Comparison of ENCODE assay signal across 16 cellular contexts in the genomic region with DNA sequence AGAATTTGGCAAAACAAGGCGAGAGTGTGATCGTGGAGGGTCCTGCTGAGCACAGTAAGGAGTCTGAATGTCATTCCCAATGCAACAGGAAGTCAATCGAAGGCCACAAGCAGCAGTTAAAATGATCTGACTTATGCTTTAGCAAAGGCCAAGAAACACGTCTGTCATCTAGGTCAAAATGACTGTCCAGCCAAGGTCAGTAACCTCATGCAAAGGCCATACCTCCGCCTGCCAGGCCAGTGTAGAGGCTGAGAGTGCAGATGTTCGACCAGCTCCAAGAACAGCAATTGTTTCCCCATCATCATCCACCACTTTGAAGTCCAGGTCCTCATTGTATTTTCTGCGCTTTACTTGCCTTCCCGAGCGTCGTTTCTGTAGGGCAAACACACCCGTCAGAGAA.
DNase-seq lines count a peak whose midpoint lies in the region; ATAC-seq, FAIRE-seq and TF ChIP-seq lines count a peak whose summit lies in the region.
"Had no signal": no experiment of that assay in that cellular context is flagged by ENCODE, and none has a peak within 500 bp of the region (broad histone marks: within the 10 kb centered on the region; RNA-seq: fewer than 3 reads in every experiment).

No MANE protein-coding gene starts in this region.

- TF ChIP-seq RAD21 in K562 (CRISPR knock-in tag; conservative IDR thresholded peaks at IDR 0.05 in 1 of 2, IDR thresholded peaks at IDR 0.05 in 1 of 2): no peak

- no peak overlapping the region for H2AFZ ChIP-seq in K562 (ENCODE audit: low read depth, low read length)

- WGBS in adrenal gland, 4 donors: 58 to 68% (median 61%) methylated on average over 11 of the region's 11 CpGs
- WGBS in K562 (ENCODE audit: insufficient coverage, low coverage, missing lambda C conversion rate): 88% methylated on average over 11 of the region's 11 CpGs
- WGBS in psoas muscle, 3 donors: 63 to 71% (median 70%) methylated on average over 11 of the region's 11 CpGs

- peak in 5 of 7 donors; percentile 26 to 67 (median 45) for DNase-seq in adrenal gland
- DNase-seq in K562 (ENCODE audit: extremely low read depth in 1 of 4, low spot score in 3 of 4): no peak
- DNase-seq in left lobe of liver (ENCODE audit: low spot score): peak; percentile 63
- no peak for DNase-seq in psoas muscle
- DNase-seq in activated naive CD4-positive, alpha-beta T cell treated with anti-CD3 and anti-CD28 coated beads for 36 hours: no peak
- no peak for DNase-seq in medulla oblongata (ENCODE audit: extremely low spot score)
- DNase-seq: CD8-positive, alpha-beta T cell; COR-L47; DMS153; DND-41; GF-D8; H7 had no signal

- H3K27me3 ChIP-seq in adrenal gland (no peaks in the 10 kb centered on the region), K562 (ENCODE audit: control insufficient read depth in 2 of 2, insufficient read depth in 2 of 2, low read length in 2 of 2) (no peaks in the 10 kb centered on the region), psoas muscle (ENCODE audit: insufficient read depth in 3 of 3, low read length in 2 of 3) (no peaks in the 10 kb centered on the region)

- H3K36me3 Mint-ChIP-seq in activated naive CD4-positive, alpha-beta T cell treated with anti-CD3 and anti-CD28 coated beads for 36 hours (ENCODE audit: low read depth): peaks cover 26% of the 10 kb centered on the region

- TF ChIP-seq EP300 in K562 (IDR thresholded peaks at IDR 0.05; ENCODE audit: low read length): no peak

- no peak for ATAC-seq in K562
- peak; percentile 78 for ATAC-seq in left lobe of liver
- ATAC-seq in psoas muscle: peak in 1 of 4 donors; percentile 53
- ATAC-seq in HG03097 (IDR thresholded peaks at IDR 0.05; ENCODE audit: low FRiP score, unreplicated experiment): no peak
- ATAC-seq: A549; CD8-positive, alpha-beta T cell had no signal

- no peaks in the 10 kb centered on the region for H3K9me1 ChIP-seq in K562 (ENCODE audit: control insufficient read depth, insufficient read depth, low read length)

- H3K4me3 Mint-ChIP-seq in activated naive CD4-positive, alpha-beta T cell treated with anti-CD3 and anti-CD28 coated beads for 36 hours: no peak overlapping the region
- H3K4me3 Mint-ChIP-seq: CD14-positive monocyte; CD8-positive, alpha-beta T cell had no signal

- no peaks in the 10 kb centered on the region for H3K9me3 Mint-ChIP-seq in activated naive CD4-positive, alpha-beta T cell treated with anti-CD3 and anti-CD28 coated beads for 36 hours
- H3K9me3 Mint-ChIP-seq: CD14-positive monocyte; CD8-positive, alpha-beta T cell had no signal

- no peaks in the 10 kb centered on the region for H3K27me3 Mint-ChIP-seq in activated naive CD4-positive, alpha-beta T cell treated with anti-CD3 and anti-CD28 coated beads for 36 hours (ENCODE audit: low read depth)

- intact Hi-C loops in adrenal gland (cut with DNase I): no loop called here
- intact Hi-C loops in K562 (cut with micrococcal nuclease): no loop called here
- intact Hi-C loops in psoas muscle (cut with DNase I): loop anchor here in 1 of 2 donors (10.0 kb wide), 1 partner anchor 102 kb away; the partner anchor contains the start of gene CHD6
- intact Hi-C loops in activated naive CD4-positive, alpha-beta T cell treated with anti-CD3 and anti-CD28 coated beads for 36 hours (cut with micrococcal nuclease): no loop called here

- no peaks in the 10 kb centered on the region for H3K9me3 ChIP-seq in adrenal gland (replicated peaks in 1 of 3)
- no peaks in the 10 kb centered on the region for H3K9me3 ChIP-seq in K562 (replicated peaks; ENCODE audit: control insufficient read depth, insufficient read depth, low read depth, low read length)
- no peaks in the 10 kb centered on the region for H3K9me3 ChIP-seq in psoas muscle
- H3K9me3 ChIP-seq: A549 had no signal

- POLR2A ChIA-PET in K562 (lab: Yijun Ruan, JAX): interaction anchor here (1.7 kb wide), 1 partner anchor 20 kb away, joined by 4 read pairs; no protein-coding TSS in a partner anchor

- TF ChIP-seq CTCF in adrenal gland (IDR thresholded peaks at IDR 0.05) (no peak), K562 (IDR thresholded peaks at IDR 0.05 in 2 of 3, conservative IDR thresholded peaks at IDR 0.05 in 1 of 3; ENCODE audit: insufficient read depth in 2 of 3, low read depth in 1 of 3, low read length in 3 of 3) (no peak), psoas muscle (IDR thresholded peaks at IDR 0.05) (no peak)

- in situ Hi-C loops in K562 (cut with MboI): no loop called here

- no peaks in the 10 kb centered on the region for H4K20me1 ChIP-seq in K562 (replicated peaks; ENCODE audit: control insufficient read depth, insufficient read depth, low read length)

- CTCF ChIA-PET in K562 (lab: Yijun Ruan, JAX; ENCODE audit: low intra/inter-chr PET ratio): no interaction called here
- CTCF ChIA-PET in activated naive CD4-positive, alpha-beta T cell treated with anti-CD3 and anti-CD28 coated beads for 36 hours (lab: Charles Lee): no interaction called here

- no peak overlapping the region for H3K4me3 ChIP-seq in adrenal gland
- no peak overlapping the region for H3K4me3 ChIP-seq in K562
- H3K4me3 ChIP-seq in psoas muscle: no peak overlapping the region
- H3K4me3 ChIP-seq: A549 had no signal

- H3K9ac ChIP-seq in K562 (ENCODE audit: insufficient read depth in 1 of 2, low read depth in 2 of 2, low read length in 2 of 2): no peak overlapping the region

- H3K27ac ChIP-seq in adrenal gland: peak overlapping the region in 3 of 5 donors; percentile 4 to 40 (median 33)
- no peak overlapping the region for H3K27ac ChIP-seq in K562 (ENCODE audit: extremely low read depth, low read depth, low read length)
- peak overlapping the region; percentile 7 for H3K27ac ChIP-seq in psoas muscle
- H3K27ac ChIP-seq: A549 had no signal

- no peak overlapping the region for H3K4me2 ChIP-seq in K562 (ENCODE audit: insufficient read depth, low read length)
- H3K4me2 ChIP-seq: A549 had no signal

- no TSS peak for BruUV-seq in K562 (replicated peaks; lab: Mats Ljungman, UMichigan)

- no peaks in the 10 kb centered on the region; the same call in 2 of the 3 replicates for H3K79me2 ChIP-seq in K562 (ENCODE audit: control insufficient read depth, insufficient read depth, low read length)

- no peak overlapping the region for H3K27ac Mint-ChIP-seq in activated naive CD4-positive, alpha-beta T cell treated with anti-CD3 and anti-CD28 coated beads for 36 hours
- H3K27ac Mint-ChIP-seq: CD8-positive, alpha-beta T cell had no signal

- H3K4me1 ChIP-seq in adrenal gland (replicated peaks in 1 of 2): peaks cover 31 to 48% of the 10 kb centered on the region in 2 donors
- peaks cover 0 to 7% of the 10 kb centered on the region in 2 experiments; a peak in 2 of 5 replicates for H3K4me1 ChIP-seq in K562 (replicated peaks in 1 of 2; ENCODE audit: control insufficient read depth in 2 of 2, insufficient read depth in 2 of 2, low read length in 2 of 2)
- peaks cover 52% of the 10 kb centered on the region for H3K4me1 ChIP-seq in psoas muscle

- H3K4me1 Mint-ChIP-seq in activated naive CD4-positive, alpha-beta T cell treated with anti-CD3 and anti-CD28 coated beads for 36 hours (ENCODE audit: low read depth): peaks cover 10% of the 10 kb centered on the region

- H3K36me3 ChIP-seq in adrenal gland (replicated peaks in 1 of 2) (peaks cover 0 to 6% of the 10 kb centered on the region in 2 donors), K562 (ENCODE audit: control insufficient read depth, insufficient read depth, low read length) (peaks cover 23% of the 10 kb centered on the region), psoas muscle (ENCODE audit: insufficient read depth in 1 of 2, low read depth in 1 of 2) (no peaks in the 10 kb centered on the region)

- TF ChIP-seq POLR2A in adrenal gland (IDR thresholded peaks at IDR 0.05) (no peak), K562 (conservative IDR thresholded peaks at IDR 0.05) (no peak)

- FAIRE-seq in K562 (lab: Jason Lieb, UNC): peak; percentile 29
- FAIRE-seq: A549, D721Med had no signal

TF ChIP-seq in K562, 482 proteins besides CTCF, POLR2A, EP300 and RAD21:
- no peak for TF ChIP-seq ZNF778 (CRISPR knock-in tag; IDR thresholded peaks at IDR 0.05)
- no peak for TF ChIP-seq ZNF785 (CRISPR knock-in tag; IDR thresholded peaks at IDR 0.05)
- TF ChIP-seq TBP (optimal IDR thresholded peaks at IDR 0.05; ENCODE audit: low read depth, low read length): no peak
- TF ChIP-seq RBM15 (IDR thresholded peaks at IDR 0.05; ENCODE audit: insufficient read depth, low read length): no peak
- TF ChIP-seq NR2F6 (CRISPR knock-in tag; IDR thresholded peaks at IDR 0.05): no peak
- no peak for TF ChIP-seq DMBX1 (CRISPR knock-in tag; IDR thresholded peaks at IDR 0.05; ENCODE audit: borderline replicate concordance)
- TF ChIP-seq ZNF347 (CRISPR knock-in tag; IDR thresholded peaks at IDR 0.05; ENCODE audit: low read depth): no peak
- no peak for TF ChIP-seq TRIM24 (IDR thresholded peaks at IDR 0.05)

Comparison
In these comparisons a context has a peak if more than half of its experiments do, and no peak if none do; other contexts are left out.
1. DNase-seq: peak in adrenal gland (5 of 7) and left lobe of liver (single experiment); none in K562 (0 of 4), psoas muscle (0 of 2), activated naive CD4-positive, alpha-beta T cell treated with anti-CD3 and anti-CD28 coated beads for 36 hours (single experiment) and medulla oblongata (single experiment).